Comparison of ENCODE assay signal across 23 cellular contexts in genomic region chr20:16946097-16946496, GRCh38.
DNase-seq lines count a peak whose midpoint lies in the region; ATAC-seq, FAIRE-seq and TF ChIP-seq lines count a peak whose summit lies in the region.
"Had no signal": no experiment of that assay in that cellular context is flagged by ENCODE, and none has a peak within 500 bp of the region (broad histone marks: within the 10 kb centered on the region; RNA-seq: fewer than 3 reads in every experiment).

No MANE protein-coding gene starts in this region.

- TF ChIP-seq CTCF in HEK293 (tag by site-specific recombination; IDR thresholded peaks at IDR 0.05) (no peak), GM12878 (IDR thresholded peaks at IDR 0.05 in 2 of 3, conservative IDR thresholded peaks at IDR 0.05 in 1 of 3; ENCODE audit: control insufficient read depth in 2 of 3, extremely low read depth in 1 of 3, insufficient read depth in 1 of 3, low read depth in 3 of 3, low read length in 3 of 3) (no peak), mesothelial cell of epicardium (IDR thresholded peaks at IDR 0.05; ENCODE audit: unreplicated experiment) (no peak), lower leg skin (IDR thresholded peaks at IDR 0.05) (no peak)

- WGBS in GM12878 (ENCODE audit: insufficient coverage, insufficient replicate concordance, low lambda C conversion rate, missing lambda C conversion rate): 45% methylated on average over 2 of the region's 2 CpGs
- 85 to 86% methylated on average over 2 of the region's 2 CpGs for WGBS in lower leg skin, 2 donors

- peaks cover 18% of the 10 kb centered on the region for H3K9me3 Mint-ChIP-seq in mesothelial cell of epicardium
- H3K9me3 Mint-ChIP-seq in T-helper 2 cell treated with Interferon-gamma antibody and Interleukin-4, amounts not matched to agents 5 μg/mL and 100 μg/mL, for 36 hours: peaks cover 3% of the 10 kb centered on the region

- no TSS peak for BruUV-seq in GM12878 (replicated peaks; lab: Mats Ljungman, UMichigan)

- H3K4me3 ChIP-seq in HEK293 (ENCODE audit: low read depth, low read length) (no peak overlapping the region), GM12878 (no peak overlapping the region), lower leg skin (ENCODE audit: low read depth, poor library complexity, severe bottlenecking) (no peak overlapping the region)
- H3K4me3 ChIP-seq: A549; BLaER1 treated with 17β-estradiol and CSF1 and Interleukin-3, amounts not matched to agents 10 nM and 100 nM; HAP-1 had no signal

- no peak overlapping the region for H3K4me3 Mint-ChIP-seq in mesothelial cell of epicardium
- no peak overlapping the region for H3K4me3 Mint-ChIP-seq in T-helper 2 cell treated with Interferon-gamma antibody and Interleukin-4, amounts not matched to agents 5 μg/mL and 100 μg/mL, for 36 hours
- H3K4me3 Mint-ChIP-seq: CD14-positive monocyte; CD4-positive, alpha-beta T cell had no signal

- no peak overlapping the region for H3K9ac ChIP-seq in GM12878 (ENCODE audit: control insufficient read depth, insufficient read depth, low read length)
- H3K9ac ChIP-seq: BLaER1 treated with 17β-estradiol and CSF1 and Interleukin-3, amounts not matched to agents 10 nM and 100 nM had no signal

- in situ Hi-C loops in GM12878 (cut with MboI): no loop called here

- CTCF ChIA-PET in HEK293 (lab: Yijun Ruan, JAX): no interaction called here
- CTCF ChIA-PET in GM12878 (lab: Yijun Ruan, JAX): no interaction called here

- H3K79me2 ChIP-seq in GM12878 (ENCODE audit: control insufficient read depth, insufficient read depth, low read length): no peaks in the 10 kb centered on the region

- H2AFZ ChIP-seq in GM12878 (ENCODE audit: control insufficient read depth, low read depth, low read length): no peak overlapping the region

- H3K27me3 Mint-ChIP-seq in mesothelial cell of epicardium (ENCODE audit: low read depth): no peaks in the 10 kb centered on the region
- no peaks in the 10 kb centered on the region for H3K27me3 Mint-ChIP-seq in T-helper 2 cell treated with Interferon-gamma antibody and Interleukin-4, amounts not matched to agents 5 μg/mL and 100 μg/mL, for 36 hours (ENCODE audit: low read depth)
- H3K27me3 Mint-ChIP-seq: CD4-positive, alpha-beta T cell; CD8-positive, alpha-beta memory T cell had no signal

- no peak for TF ChIP-seq RAD21 in GM12878 (IDR thresholded peaks at IDR 0.05; ENCODE audit: insufficient read depth, low read depth, low read length)

- RAD21 ChIA-PET in GM12878 (lab: Charles Lee; ENCODE audit: unreplicated experiment): no interaction called here

- peaks cover 26% of the 10 kb centered on the region for H3K4me1 Mint-ChIP-seq in mesothelial cell of epicardium
- H3K4me1 Mint-ChIP-seq in T-helper 2 cell treated with Interferon-gamma antibody and Interleukin-4, amounts not matched to agents 5 μg/mL and 100 μg/mL, for 36 hours (ENCODE audit: low read depth): no peaks in the 10 kb centered on the region
- H3K4me1 Mint-ChIP-seq: CD14-positive monocyte; CD8-positive, alpha-beta memory T cell had no signal

- DNase-seq in GM12878 (ENCODE audit: low read depth, low spot score): no peak
- DNase-seq in mesothelial cell of epicardium (ENCODE audit: low spot score in 2 of 2, unreplicated experiment in 2 of 2): no peak
- DNase-seq in T-helper 2 cell treated with Interferon-gamma antibody and Interleukin-4, amounts not matched to agents 5 μg/mL and 100 μg/mL, for 36 hours (ENCODE audit: low spot score): no peak
- DNase-seq in lower leg skin (ENCODE audit: low spot score in 2 of 2): no peak
- no peak for DNase-seq in SK-N-DZ (ENCODE audit: low spot score)
- DNase-seq: 8988T; ACHN; AML-193; BE2C; CD4-positive, alpha-beta T cell; CD8-positive, alpha-beta memory T cell; DMS53; DMS79 treated with DMSO at 0.1 percent for 48 hours; GF-D8; GOT3 had no signal

- H3K27me3 ChIP-seq in GM12878 (replicated peaks in 1 of 2; ENCODE audit: control insufficient read depth in 2 of 2, insufficient read depth in 2 of 2, low read length in 1 of 2): no peaks in the 10 kb centered on the region
- H3K27me3 ChIP-seq: BE2C; BLaER1 treated with 17β-estradiol and CSF1 and Interleukin-3, amounts not matched to agents 10 nM and 100 nM had no signal

- no peaks in the 10 kb centered on the region for H3K36me3 ChIP-seq in HEK293 (ENCODE audit: control insufficient read depth in 2 of 2, insufficient read depth in 1 of 2, low read length in 2 of 2)
- no peaks in the 10 kb centered on the region for H3K36me3 ChIP-seq in GM12878 (ENCODE audit: control insufficient read depth in 2 of 2, insufficient read depth in 2 of 2, low read length in 1 of 2)
- H3K36me3 ChIP-seq: BE2C; BLaER1 treated with 17β-estradiol and CSF1 and Interleukin-3, amounts not matched to agents 10 nM and 100 nM; HAP-1 had no signal

- H3K27ac Mint-ChIP-seq in mesothelial cell of epicardium: peak overlapping the region; percentile 18
- no peak overlapping the region for H3K27ac Mint-ChIP-seq in T-helper 2 cell treated with Interferon-gamma antibody and Interleukin-4, amounts not matched to agents 5 μg/mL and 100 μg/mL, for 36 hours
- H3K27ac Mint-ChIP-seq: CD14-positive monocyte; CD4-positive, alpha-beta T cell; CD8-positive, alpha-beta memory T cell had no signal

- no peak overlapping the region for H3K4me2 ChIP-seq in GM12878 (ENCODE audit: control insufficient read depth, insufficient read depth)
- H3K4me2 ChIP-seq: A549; BLaER1 treated with 17β-estradiol and CSF1 and Interleukin-3, amounts not matched to agents 10 nM and 100 nM had no signal

- H4K20me1 ChIP-seq in GM12878 (ENCODE audit: control insufficient read depth, insufficient read depth): no peaks in the 10 kb centered on the region
- H4K20me1 ChIP-seq: BLaER1 treated with 17β-estradiol and CSF1 and Interleukin-3, amounts not matched to agents 10 nM and 100 nM had no signal

- peaks cover 3% of the 10 kb centered on the region for H3K36me3 Mint-ChIP-seq in mesothelial cell of epicardium
- H3K36me3 Mint-ChIP-seq in T-helper 2 cell treated with Interferon-gamma antibody and Interleukin-4, amounts not matched to agents 5 μg/mL and 100 μg/mL, for 36 hours (ENCODE audit: low read depth): no peaks in the 10 kb centered on the region
- H3K36me3 Mint-ChIP-seq: CD14-positive monocyte; CD8-positive, alpha-beta memory T cell had no signal

- H3K4me1 ChIP-seq in HEK293 (ENCODE audit: control insufficient read depth, insufficient read depth, low read length) (no peaks in the 10 kb centered on the region), GM12878 (ENCODE audit: control insufficient read depth, insufficient read depth, low read length) (no peaks in the 10 kb centered on the region)
- H3K4me1 ChIP-seq: A549; BE2C; BLaER1 treated with 17β-estradiol and CSF1 and Interleukin-3, amounts not matched to agents 10 nM and 100 nM; HAP-1 had no signal

- H3K27ac ChIP-seq in HEK293 (ENCODE audit: extremely low read depth, low read depth, low read length): no peak overlapping the region
- no peak overlapping the region for H3K27ac ChIP-seq in GM12878 (ENCODE audit: control insufficient read depth, insufficient read depth)
- H3K27ac ChIP-seq: A549; BLaER1 treated with 17β-estradiol and CSF1 and Interleukin-3, amounts not matched to agents 10 nM and 100 nM had no signal

- POLR2A ChIA-PET in HEK293 (lab: Yijun Ruan, JAX): no interaction called here
- POLR2A ChIA-PET in GM12878 (lab: Charles Lee): no interaction called here

- H3K9me3 ChIP-seq in HEK293 (ENCODE audit: control insufficient read depth, insufficient read depth, low read depth, low read length) (no peaks in the 10 kb centered on the region), GM12878 (replicated peaks; ENCODE audit: control insufficient read depth, insufficient read depth, low read length) (no peaks in the 10 kb centered on the region)
- H3K9me3 ChIP-seq: BE2C, HAP-1 had no signal

- ATAC-seq in GM12878: no peak
- ATAC-seq: A549 had no signal

- FAIRE-seq in GM12878 (lab: Jason Lieb, UNC): no peak
- FAIRE-seq: A549, D721Med, GM12892, H54 had no signal

- intact Hi-C loops in GM12878 (cut with micrococcal nuclease; ENCODE audit: unreplicated experiment): no loop called here
- intact Hi-C loops in lower leg skin (cut with DNase I; ENCODE audit: low total_unique reads): no loop called here

- SMC1A ChIA-PET in GM12878 (lab: Charles Lee; ENCODE audit: uncharacterized antibody, unreplicated experiment): no interaction called here

- no peak for TF ChIP-seq POLR2A in GM12878 (IDR thresholded peaks at IDR 0.05; ENCODE audit: low read depth, low read length)
- TF ChIP-seq POLR2A in lower leg skin (IDR thresholded peaks at IDR 0.05): no peak

- no peak for TF ChIP-seq EP300 in GM12878 (IDR thresholded peaks at IDR 0.05; ENCODE audit: borderline replicate concordance in 1 of 2, control insufficient read depth in 1 of 2, low read depth in 2 of 2, low read length in 2 of 2)

TF ChIP-seq in HEK293, 187 proteins besides CTCF, POLR2A, EP300 and RAD21 (continues in another document):
- no peak for TF ChIP-seq ZNF433 (tag by site-specific recombination; IDR thresholded peaks at IDR 0.05; ENCODE audit: low read depth)

TF ChIP-seq in GM12878, 131 proteins besides CTCF, POLR2A, EP300 and RAD21:
- TF ChIP-seq ZBTB33 (IDR thresholded peaks at IDR 0.05): no peak
- TF ChIP-seq IKZF1 (conservative IDR thresholded peaks at IDR 0.05): no peak
- peak; percentile 37; the same call in 1 of the 2 replicates for TF ChIP-seq ATF7 (IDR thresholded peaks at IDR 0.05; ENCODE audit: low read depth)

Comparison
In these comparisons a context has a peak if more than half of its experiments do, and no peak if none do; other contexts are left out.
1. Of the 9 proteins assayed by ChIP-seq in both HEK293 and GM12878: peak only in HEK293: ATF2; only in GM12878: none; in both: none; in neither: 8.